Comparison of ENCODE assay signal across 1 cellular context in the genomic region with DNA sequence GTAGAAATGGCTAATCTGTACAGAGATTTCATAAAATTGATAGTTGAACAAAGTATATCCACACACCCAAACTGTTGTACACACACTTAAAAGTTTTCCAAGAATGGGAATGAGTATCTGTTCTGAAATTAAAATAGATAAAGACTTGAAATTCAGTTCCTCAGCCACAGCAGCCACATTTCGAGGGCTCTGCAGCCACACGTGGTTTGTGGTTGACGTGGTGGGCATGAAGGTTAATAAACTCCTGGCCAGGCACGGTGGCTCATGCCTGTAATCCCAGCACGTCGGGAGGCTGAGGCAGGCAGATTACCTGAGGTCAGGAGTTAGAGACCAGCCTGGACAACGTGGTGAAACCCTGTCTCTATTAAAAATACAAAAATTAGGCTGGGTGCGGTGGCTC.
TF ChIP-seq lines count a peak whose summit lies in the region.

No MANE protein-coding gene starts in this region.

TF ChIP-seq in HepG2, 621 proteins besides CTCF, POLR2A, EP300 and RAD21:
- TF ChIP-seq ZFP91 (CRISPR knock-in tag; IDR thresholded peaks at IDR 0.05; ENCODE audit: borderline replicate concordance) (no peak), ZNF281 (CRISPR knock-in tag; IDR thresholded peaks at IDR 0.05; ENCODE audit: borderline replicate concordance) (no peak), ZNF350 (CRISPR knock-in tag; IDR thresholded peaks at IDR 0.05; ENCODE audit: borderline replicate concordance, low read depth) (no peak), ZNF710 (CRISPR knock-in tag; IDR thresholded peaks at IDR 0.05; ENCODE audit: borderline replicate concordance) (no peak), ZNF430 (CRISPR knock-in tag; IDR thresholded peaks at IDR 0.05) (no peak), SYNCRIP (IDR thresholded peaks at IDR 0.05; ENCODE audit: insufficient read depth, low read depth, low read length) (no peak), HNF1A (IDR thresholded peaks at IDR 0.05; ENCODE audit: low read depth) (no peak), HNF1A (CRISPR knock-in tag; IDR thresholded peaks at IDR 0.05; ENCODE audit: borderline replicate concordance) (no peak), CBFB (CRISPR knock-in tag; IDR thresholded peaks at IDR 0.05) (no peak), TAF15 (IDR thresholded peaks at IDR 0.05; ENCODE audit: low read depth, low read length, poor library complexity, severe bottlenecking) (no peak), IRF2 (CRISPR knock-in tag; IDR thresholded peaks at IDR 0.05) (no peak), GATAD2A (CRISPR knock-in tag; IDR thresholded peaks at IDR 0.05) (no peak)
- TF ChIP-seq, protein P1, sequence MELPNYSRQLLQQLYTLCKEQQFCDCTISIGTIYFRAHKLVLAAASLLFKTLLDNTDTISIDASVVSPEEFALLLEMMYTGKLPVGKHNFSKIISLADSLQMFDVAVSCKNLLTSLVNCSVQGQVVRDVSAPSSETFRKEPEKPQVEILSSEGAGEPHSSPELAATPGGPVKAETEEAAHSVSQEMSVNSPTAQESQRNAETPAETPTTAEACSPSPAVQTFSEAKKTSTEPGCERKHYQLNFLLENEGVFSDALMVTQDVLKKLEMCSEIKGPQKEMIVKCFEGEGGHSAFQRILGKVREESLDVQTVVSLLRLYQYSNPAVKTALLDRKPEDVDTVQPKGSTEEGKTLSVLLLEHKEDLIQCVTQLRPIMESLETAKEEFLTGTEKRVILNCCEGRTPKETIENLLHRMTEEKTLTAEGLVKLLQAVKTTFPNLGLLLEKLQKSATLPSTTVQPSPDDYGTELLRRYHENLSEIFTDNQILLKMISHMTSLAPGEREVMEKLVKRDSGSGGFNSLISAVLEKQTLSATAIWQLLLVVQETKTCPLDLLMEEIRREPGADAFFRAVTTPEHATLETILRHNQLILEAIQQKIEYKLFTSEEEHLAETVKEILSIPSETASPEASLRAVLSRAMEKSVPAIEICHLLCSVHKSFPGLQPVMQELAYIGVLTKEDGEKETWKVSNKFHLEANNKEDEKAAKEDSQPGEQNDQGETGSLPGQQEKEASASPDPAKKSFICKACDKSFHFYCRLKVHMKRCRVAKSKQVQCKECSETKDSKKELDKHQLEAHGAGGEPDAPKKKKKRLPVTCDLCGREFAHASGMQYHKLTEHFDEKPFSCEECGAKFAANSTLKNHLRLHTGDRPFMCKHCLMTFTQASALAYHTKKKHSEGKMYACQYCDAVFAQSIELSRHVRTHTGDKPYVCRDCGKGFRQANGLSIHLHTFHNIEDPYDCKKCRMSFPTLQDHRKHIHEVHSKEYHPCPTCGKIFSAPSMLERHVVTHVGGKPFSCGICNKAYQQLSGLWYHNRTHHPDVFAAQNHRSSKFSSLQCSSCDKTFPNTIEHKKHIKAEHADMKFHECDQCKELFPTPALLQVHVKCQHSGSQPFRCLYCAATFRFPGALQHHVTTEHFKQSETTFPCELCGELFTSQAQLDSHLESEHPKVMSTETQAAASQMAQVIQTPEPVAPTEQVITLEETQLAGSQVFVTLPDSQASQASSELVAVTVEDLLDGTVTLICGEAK (IDR thresholded peaks at IDR 0.05): no peak
- TF ChIP-seq, protein P1 (CRISPR knock-in tag; IDR thresholded peaks at IDR 0.05): no peak
